ENCODE assay signal across 19 cellular contexts in the genomic region with DNA sequence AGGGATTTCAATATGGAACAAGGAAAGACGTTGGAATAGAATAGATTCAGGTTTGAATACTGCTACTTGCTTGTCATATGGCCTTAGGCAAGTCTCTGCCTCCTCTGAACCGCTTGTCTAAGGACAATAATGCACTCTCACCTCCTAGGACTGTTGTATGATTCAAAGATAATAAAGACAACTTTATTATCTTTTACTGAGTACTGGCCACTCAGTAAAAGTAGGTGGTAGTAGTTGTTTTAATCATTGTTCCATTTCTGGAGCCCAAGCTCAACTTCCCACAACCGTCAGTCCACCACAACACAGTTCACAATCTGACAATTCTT.
"Had no signal": no experiment of that assay in that cellular context is flagged by ENCODE, and none has a peak within 500 bp of the region (broad histone marks: within the 10 kb centered on the region; RNA-seq: fewer than 3 reads in every experiment).

No MANE protein-coding gene starts in this region.

- H3K36me3 ChIP-seq: colonic mucosa, esophagus muscularis mucosa, gastroesophageal sphincter, heart left ventricle, left lung, lower lobe of right lung had no signal

- H3K27ac ChIP-seq: colonic mucosa, dorsolateral prefrontal cortex, esophagus muscularis mucosa, foreskin keratinocyte, gastroesophageal sphincter, heart left ventricle, hepatocyte, left lung, lower lobe of right lung had no signal

- H3K9me3 ChIP-seq: colonic mucosa, esophagus muscularis mucosa, gastroesophageal sphincter had no signal

- H3K4me1 ChIP-seq: colonic mucosa, esophagus muscularis mucosa, foreskin keratinocyte, gastroesophageal sphincter, heart left ventricle, left lung had no signal

- H3K27me3 ChIP-seq: colonic mucosa, dorsolateral prefrontal cortex, esophagus muscularis mucosa, foreskin keratinocyte, gastroesophageal sphincter, heart left ventricle, hepatocyte, left lung had no signal

- H3K4me3 ChIP-seq: colonic mucosa, dorsolateral prefrontal cortex, esophagus muscularis mucosa, gastroesophageal sphincter, heart left ventricle, hepatocyte, left lung, lower lobe of right lung had no signal

- ATAC-seq: foreskin keratinocyte, gastroesophageal sphincter, left ventricle myocardium superior had no signal

- DNase-seq: colonic mucosa; dorsolateral prefrontal cortex; effector CD4-positive, alpha-beta T cell; effector memory CD4-positive, alpha-beta T cell; foreskin keratinocyte; heart left ventricle; hypothalamus; immature natural killer cell; islet precursor cell; kidney; kidney glomerular epithelial cell; left lung; left ventricle myocardium superior; lower lobe of right lung; mesenchymal stem cell; naive B cell had no signal
